1 cellular context compared by ENCODE assay signal in genomic region chr19:19642506-19643157, GRCh38.
TF ChIP-seq lines count a peak whose summit lies in the region.

No MANE protein-coding gene starts in this region.

TF ChIP-seq in A549, 52 proteins besides CTCF, POLR2A, EP300 and RAD21:
- TF ChIP-seq NPAS2 (CRISPR knock-in tag; IDR thresholded peaks at IDR 0.05; ENCODE audit: borderline replicate concordance) = no peak
- TF ChIP-seq CBX8 (IDR thresholded peaks at IDR 0.05) = no peak
- no peak for TF ChIP-seq CHD4 (IDR thresholded peaks at IDR 0.05; ENCODE audit: borderline replicate concordance)
- TF ChIP-seq EHMT2 (IDR thresholded peaks at IDR 0.05; ENCODE audit: low read depth) = no peak
- TF ChIP-seq MAZ (IDR thresholded peaks at IDR 0.05; ENCODE audit: borderline replicate concordance, low read depth, low read length) = no peak
- TF ChIP-seq KDM5A (IDR thresholded peaks at IDR 0.05) = no peak
